ENCODE assay signal across 1 cellular context in genomic region chr19:57389730-57390598, GRCh38.
TF ChIP-seq lines count a peak whose summit lies in the region.

Gene ZNF548 (plus strand): TSS chr19:57389854. CDS start chr19:57390100, 246 bp downstream.

TF ChIP-seq in K562, 482 proteins besides CTCF, POLR2A, EP300 and RAD21 (continued from another document and continues in another):
- TF ChIP-seq XRCC4 (IDR thresholded peaks at IDR 0.05; ENCODE audit: extremely low read depth, insufficient read depth, insufficient read length) (no peak), STAG1 (CRISPR knock-in tag; IDR thresholded peaks at IDR 0.05; ENCODE audit: borderline replicate concordance) (no peak), CREB5 (CRISPR knock-in tag; IDR thresholded peaks at IDR 0.05) (no peak), RFX7 (CRISPR knock-in tag; IDR thresholded peaks at IDR 0.05) (no peak), MTF1 (CRISPR knock-in tag; IDR thresholded peaks at IDR 0.05; ENCODE audit: borderline replicate concordance) (no peak), ZFP30 (CRISPR knock-in tag; IDR thresholded peaks at IDR 0.05; ENCODE audit: borderline replicate concordance) (no peak), NR0B1 (IDR thresholded peaks at IDR 0.05; ENCODE audit: partially characterized antibody) (no peak), ZNF316 (IDR thresholded peaks at IDR 0.05) (no peak), PHF20 (IDR thresholded peaks at IDR 0.05; ENCODE audit: partially characterized antibody) (peak; percentile 53), COPS2 (conservative IDR thresholded peaks at IDR 0.05) (no peak), USF2 (CRISPR knock-in tag; IDR thresholded peaks at IDR 0.05) (no peak), RBM22 (IDR thresholded peaks at IDR 0.05; ENCODE audit: low read depth, low read length, poor library complexity, severe bottlenecking) (no peak), XRCC3 (IDR thresholded peaks at IDR 0.05) (no peak), CCAR2 (IDR thresholded peaks at IDR 0.05; ENCODE audit: low read depth, low read length) (no peak), BCL6 (CRISPR knock-in tag; IDR thresholded peaks at IDR 0.05) (no peak), TCF7L2 (IDR thresholded peaks at IDR 0.05; ENCODE audit: low read depth, low read length) (no peak), HDAC2 (IDR thresholded peaks at IDR 0.05) (no peak), PCBP2 (IDR thresholded peaks at IDR 0.05; ENCODE audit: low read depth, low read length, poor library complexity, severe bottlenecking) (no peak), ZNF318 (IDR thresholded peaks at IDR 0.05; ENCODE audit: borderline replicate concordance in 1 of 2, low read depth in 1 of 2) (no peak), ARID1B (IDR thresholded peaks at IDR 0.05) (no peak), ZFP91 (CRISPR knock-in tag; IDR thresholded peaks at IDR 0.05) (no peak), SMAD1 (IDR thresholded peaks at IDR 0.05; ENCODE audit: low read depth, low read length, partially characterized antibody) (no peak), POLR2AphosphoS2 (IDR thresholded peaks at IDR 0.05; ENCODE audit: low read length) (no peak), ZNF436 (CRISPR knock-in tag; IDR thresholded peaks at IDR 0.05) (no peak), SFPQ (IDR thresholded peaks at IDR 0.05; ENCODE audit: low read depth, low read length) (no peak), MYNN (IDR thresholded peaks at IDR 0.05) (no peak), MYNN (CRISPR knock-in tag; IDR thresholded peaks at IDR 0.05) (no peak), BRD9 (IDR thresholded peaks at IDR 0.05; ENCODE audit: low read depth, partially characterized antibody) (no peak), U2AF1 (optimal IDR thresholded peaks at IDR 0.05; ENCODE audit: low read depth, low read length) (no peak), HDAC1 (IDR thresholded peaks at IDR 0.05) (0 out of 4 replicates have a peak, but pooled peaks of 1 of the 2 experiments have one; percentile 45), EWSR1 (IDR thresholded peaks at IDR 0.05; ENCODE audit: borderline replicate concordance, low read depth, partially characterized antibody) (no peak), ADNP (tag; IDR thresholded peaks at IDR 0.05) (no peak), PHTF2 (CRISPR knock-in tag; IDR thresholded peaks at IDR 0.05) (no peak), CBFA2T3 (IDR thresholded peaks at IDR 0.05) (no peak), THRAP3 (IDR thresholded peaks at IDR 0.05; ENCODE audit: borderline replicate concordance) (no peak), AFF1 (IDR thresholded peaks at IDR 0.05; ENCODE audit: low read depth in 1 of 2, partially characterized antibody in 2 of 2) (peak in 1 of 2 experiments; percentile 89), TAF15 (IDR thresholded peaks at IDR 0.05; ENCODE audit: low read depth, low read length) (no peak), SNRNP70 (optimal IDR thresholded peaks at IDR 0.05; ENCODE audit: low read depth, low read length) (no peak), CHD1 (IDR thresholded peaks at IDR 0.05; ENCODE audit: low read length) (no peak), TAF1 (IDR thresholded peaks at IDR 0.05; ENCODE audit: control insufficient read depth, extremely low read depth, insufficient read depth, low read length, severe bottlenecking) (peak; percentile 44), ZNF23 (CRISPR knock-in tag; IDR thresholded peaks at IDR 0.05) (no peak), MBD1 (CRISPR knock-in tag; IDR thresholded peaks at IDR 0.05) (no peak), CBX8 (IDR thresholded peaks at IDR 0.05; ENCODE audit: borderline replicate concordance, extremely low read depth, low read depth, low read length, poor library complexity, severe bottlenecking) (no peak)
